Comparison of ENCODE assay signal across 28 cellular contexts in genomic region chr4:109128589-109128988, GRCh38.
"Had no signal": no experiment of that assay in that cellular context is flagged by ENCODE, and none has a peak within 500 bp of the region (broad histone marks: within the 10 kb centered on the region; RNA-seq: fewer than 3 reads in every experiment).

No MANE protein-coding gene starts in this region.

- H2AFZ ChIP-seq: parathyroid adenoma had no signal

- H3K4me3 ChIP-seq: dorsolateral prefrontal cortex, esophagus squamous epithelium, heart right ventricle, left lung, neural progenitor cell, prostate gland, sigmoid colon, stomach, thyroid gland had no signal

- H3K27ac ChIP-seq: dorsolateral prefrontal cortex, esophagus squamous epithelium, heart right ventricle, left lung, neural progenitor cell, parathyroid adenoma, prostate gland, sigmoid colon, stomach, thyroid gland had no signal

- H3K9ac ChIP-seq: neural progenitor cell, parathyroid adenoma had no signal

- ATAC-seq: heart right ventricle; left cardiac atrium; left lung; naive thymus-derived CD4-positive, alpha-beta T cell; right cardiac atrium; stimulated activated effector memory CD8-positive, alpha-beta T cell treated with anti-CD3 and anti-CD28 coated beads, Interleukin-12 subunit alpha, Interleukin-12 subunit beta, amount 100 ng/mL, for 72 hours had no signal

- H3K27ac Mint-ChIP-seq: naive thymus-derived CD4-positive, alpha-beta T cell; nephron; neural progenitor cell; stimulated activated effector memory CD8-positive, alpha-beta T cell treated with anti-CD3 and anti-CD28 coated beads, Interleukin-12 subunit alpha, Interleukin-12 subunit beta, amount 100 ng/mL, for 72 hours had no signal

- DNase-seq: dorsolateral prefrontal cortex; effector CD8-positive, alpha-beta T cell; erythroblast; esophagus squamous epithelium; foreskin melanocyte; glutamatergic neuron; heart right ventricle; hippocampal formation; left cardiac atrium; left lung; mesenchymal stem cell; midbrain; naive thymus-derived CD4-positive, alpha-beta T cell; right cardiac atrium; sigmoid colon; stimulated activated CD4-positive, alpha-beta T cell treated with anti-CD3 and anti-CD28 coated beads, Interleukin-2, amount 100 ng/mL, for 24 hours; stimulated activated CD4-positive, alpha-beta T cell treated with anti-CD3 and anti-CD28 coated beads, Interleukin-4, amount 100 ng/mL, for 24 hours; stimulated activated naive CD4-positive, alpha-beta T cell treated with Interleukin-2 at 50 U/mL for 16 hours; stomach; thyroid gland; trophoblast cell had no signal

- H3K4me1 ChIP-seq: esophagus squamous epithelium, heart right ventricle, left lung, neural progenitor cell, parathyroid adenoma, prostate gland, sigmoid colon, stomach, thyroid gland had no signal

- H3K9me3 ChIP-seq: esophagus squamous epithelium, heart right ventricle, left lung, prostate gland, sigmoid colon, stomach, thyroid gland had no signal

- H3K36me3 ChIP-seq: esophagus squamous epithelium, heart right ventricle, left lung, neural progenitor cell, prostate gland, sigmoid colon, stomach, thyroid gland had no signal

- H3K79me2 ChIP-seq: parathyroid adenoma had no signal

- H3K4me3 Mint-ChIP-seq: naive thymus-derived CD4-positive, alpha-beta T cell; nephron; neural progenitor cell; stimulated activated effector memory CD8-positive, alpha-beta T cell treated with anti-CD3 and anti-CD28 coated beads, Interleukin-12 subunit alpha, Interleukin-12 subunit beta, amount 100 ng/mL, for 72 hours had no signal

- H3K36me3 Mint-ChIP-seq: naive thymus-derived CD4-positive, alpha-beta T cell; neural progenitor cell; stimulated activated effector memory CD8-positive, alpha-beta T cell treated with anti-CD3 and anti-CD28 coated beads, Interleukin-12 subunit alpha, Interleukin-12 subunit beta, amount 100 ng/mL, for 72 hours had no signal

- FAIRE-seq: colon, islet of Langerhans had no signal

- H3K27me3 ChIP-seq: dorsolateral prefrontal cortex, esophagus squamous epithelium, heart right ventricle, left lung, neural progenitor cell, sigmoid colon, stomach, thyroid gland had no signal

- H3K4me2 ChIP-seq: neural progenitor cell had no signal

- H3K4me1 Mint-ChIP-seq: nephron; neural progenitor cell; stimulated activated effector memory CD8-positive, alpha-beta T cell treated with anti-CD3 and anti-CD28 coated beads, Interleukin-12 subunit alpha, Interleukin-12 subunit beta, amount 100 ng/mL, for 72 hours had no signal

- H3K9me3 Mint-ChIP-seq: naive thymus-derived CD4-positive, alpha-beta T cell; nephron; neural progenitor cell; stimulated activated effector memory CD8-positive, alpha-beta T cell treated with anti-CD3 and anti-CD28 coated beads, Interleukin-12 subunit alpha, Interleukin-12 subunit beta, amount 100 ng/mL, for 72 hours had no signal
